2 cellular contexts compared by ENCODE assay signal in genomic region chr13:82364525-82364924, GRCh38.
TF ChIP-seq lines count a peak whose summit lies in the region.

No MANE protein-coding gene starts in this region.

TF ChIP-seq in HepG2, 621 proteins besides CTCF, POLR2A, EP300 and RAD21:
- TF ChIP-seq POGZ (CRISPR knock-in tag; IDR thresholded peaks at IDR 0.05) (no peak), MAFF (IDR thresholded peaks at IDR 0.05; ENCODE audit: low read depth, low read length) (peak; percentile 90), MAFK (conservative IDR thresholded peaks at IDR 0.05 in 1 of 2, IDR thresholded peaks at IDR 0.05 in 1 of 2; ENCODE audit: low read length in 2 of 2) (peak; percentile 77 to 92)

TF ChIP-seq in H1, 55 proteins besides CTCF, POLR2A, EP300 and RAD21:
- peak; percentile 47; the same call in 1 of the 2 replicates for TF ChIP-seq MAFK (IDR thresholded peaks at IDR 0.05; ENCODE audit: low read depth, low read length)
- no peak for TF ChIP-seq RXRA (IDR thresholded peaks at IDR 0.05; ENCODE audit: insufficient read depth, low read depth, low read length)
